28 cellular contexts compared by ENCODE assay signal in genomic region chr11:106619320-106619990, GRCh38.
"Had no signal": no experiment of that assay in that cellular context is flagged by ENCODE, and none has a peak within 500 bp of the region (broad histone marks: within the 10 kb centered on the region; RNA-seq: fewer than 3 reads in every experiment).

No MANE protein-coding gene starts in this region.

- H3K4me1 Mint-ChIP-seq: activated B cell treated with CpG ODN at 0.5 μM for 24 hours; activated CD4-positive, alpha-beta T cell treated with anti-CD3 and anti-CD28 coated beads, Interleukin-2, amount 10 ng/mL, durations not matched to agents 24 days and 14 days; activated CD8-positive, alpha-beta memory T cell treated with anti-CD3 and anti-CD28 coated beads, Interleukin-2, amount 10 ng/mL, durations not matched to agents 7 days and 5 days; activated naive CD8-positive, alpha-beta T cell treated with anti-CD3 and anti-CD28 coated beads, Interleukin-2, amount 50 U/mL, for 24 hours; central memory CD8-positive, alpha-beta T cell; T-cell had no signal

- H3K27me3 Mint-ChIP-seq: activated B cell treated with CpG ODN at 0.5 μM for 24 hours; activated CD4-positive, alpha-beta T cell treated with anti-CD3 and anti-CD28 coated beads, Interleukin-2, amount 10 ng/mL, durations not matched to agents 24 days and 14 days; activated CD8-positive, alpha-beta memory T cell treated with anti-CD3 and anti-CD28 coated beads, Interleukin-2, amount 10 ng/mL, durations not matched to agents 7 days and 5 days; activated naive CD8-positive, alpha-beta T cell treated with anti-CD3 and anti-CD28 coated beads, Interleukin-2, amount 50 U/mL, for 24 hours; activated T-cell treated with anti-CD3 and anti-CD28 coated beads, Interleukin-2, amount 50 U/mL, for 24 hours; central memory CD8-positive, alpha-beta T cell; T-cell had no signal

- H3K9me3 ChIP-seq: MG63 had no signal

- H3K36me3 Mint-ChIP-seq: activated CD8-positive, alpha-beta memory T cell treated with anti-CD3 and anti-CD28 coated beads, Interleukin-2, amount 10 ng/mL, durations not matched to agents 7 days and 5 days; activated naive CD4-positive, alpha-beta T cell treated with anti-CD3 and anti-CD28 coated beads, Interleukin-2, amount 50 U/mL, for 72 hours; brain; T-cell had no signal

- H3K36me3 ChIP-seq: MG63 had no signal

- H3K4me3 ChIP-seq: MG63 had no signal

- H3K9me3 Mint-ChIP-seq: activated CD4-positive, alpha-beta T cell treated with anti-CD3 and anti-CD28 coated beads, Interleukin-2, amount 10 ng/mL, durations not matched to agents 24 days and 14 days had no signal

- H3K4me3 Mint-ChIP-seq: activated B cell treated with CpG ODN at 0.5 μM for 24 hours; activated CD4-positive, alpha-beta T cell treated with anti-CD3 and anti-CD28 coated beads, Interleukin-2, amount 10 ng/mL, durations not matched to agents 24 days and 14 days; activated CD8-positive, alpha-beta memory T cell treated with anti-CD3 and anti-CD28 coated beads, Interleukin-2, amount 10 ng/mL, durations not matched to agents 7 days and 5 days; activated naive CD8-positive, alpha-beta T cell treated with anti-CD3 and anti-CD28 coated beads, Interleukin-2, amount 50 U/mL, for 24 hours; activated T-cell treated with anti-CD3 and anti-CD28 coated beads, Interleukin-2, amount 50 U/mL, for 24 hours; activated T-helper 1 cell treated with anti-CD3 and anti-CD28 coated beads, Interleukin-12 subunit alpha, Interleukin-12 subunit beta, Interleukin-2, Interleukin-4 antibody, amounts not matched to agents 30 ng/mL and 10 ng/mL and 1 ng/mL, durations not matched to agents 14 hours and 24 hours and 36 hours; brain; central memory CD8-positive, alpha-beta T cell; T-cell had no signal

- H3K27ac Mint-ChIP-seq: activated B cell treated with CpG ODN at 0.5 μM for 24 hours; activated CD4-positive, alpha-beta T cell treated with anti-CD3 and anti-CD28 coated beads, Interleukin-2, amount 10 ng/mL, durations not matched to agents 24 days and 14 days; activated CD8-positive, alpha-beta memory T cell treated with anti-CD3 and anti-CD28 coated beads, Interleukin-2, amount 10 ng/mL, durations not matched to agents 7 days and 5 days; activated naive CD4-positive, alpha-beta T cell treated with anti-CD3 and anti-CD28 coated beads, Interleukin-2, amount 50 U/mL, for 72 hours; activated naive CD8-positive, alpha-beta T cell treated with anti-CD3 and anti-CD28 coated beads, Interleukin-2, amount 50 U/mL, for 24 hours; activated T-cell treated with anti-CD3 and anti-CD28 coated beads, Interleukin-2, amount 50 U/mL, for 24 hours; activated T-helper 1 cell treated with anti-CD3 and anti-CD28 coated beads, Interleukin-12 subunit alpha, Interleukin-12 subunit beta, Interleukin-2, Interleukin-4 antibody, amounts not matched to agents 30 ng/mL and 10 ng/mL and 1 ng/mL, durations not matched to agents 14 hours and 24 hours and 36 hours; brain; T-cell had no signal

- DNase-seq: activated B cell treated with CpG ODN at 0.5 μM for 24 hours; activated CD4-positive, alpha-beta T cell treated with anti-CD3 and anti-CD28 coated beads for 1 hour; activated CD4-positive, alpha-beta T cell treated with anti-CD3 and anti-CD28 coated beads, Interleukin-2, amount 10 ng/mL, durations not matched to agents 24 days and 14 days; activated CD4-positive, alpha-beta T cell treated with anti-CD3 and anti-CD28 coated beads, Interleukin-2, amount 50 U/mL, for 48 hours; activated CD8-positive, alpha-beta memory T cell treated with anti-CD3 and anti-CD28 coated beads, Interleukin-2, amount 10 ng/mL, durations not matched to agents 7 days and 5 days; activated effector memory CD4-positive, alpha-beta T cell treated with Interleukin-2 at 50 U/mL for 16 hours; activated naive CD4-positive, alpha-beta T cell treated with Interleukin-2 at 50 U/mL for 16 hours; activated naive CD8-positive, alpha-beta T cell treated with anti-CD3 and anti-CD28 coated beads, Interleukin-2, amount 50 U/mL, for 24 hours; activated T-cell treated with anti-CD3 and anti-CD28 coated beads, Interleukin-2, amount 50 U/mL, for 24 hours; amygdala; MG63; MV-4-11; NCI-H1092 treated with DMSO at 0.1 percent for 48 hours; NCI-H1417 treated with DMSO at 0.1 percent for 48 hours; NCI-H1694; NCI-H2029; NCI-H345; NCI-H510A; NCI-H526 treated with DMSO at 0.1 percent for 48 hours; NCI-H82; SHP77; T-cell; T-helper 2 cell; T1000 had no signal

- H3K27me3 ChIP-seq: MG63 had no signal
